In genomic region chr13:70490320-70490935, GRCh38 we compare ENCODE assay signal across 20 cellular contexts.
"Had no signal": no experiment of that assay in that cellular context is flagged by ENCODE, and none has a peak within 500 bp of the region (broad histone marks: within the 10 kb centered on the region; RNA-seq: fewer than 3 reads in every experiment).

No MANE protein-coding gene starts in this region.

- DNase-seq: Kasumi-1, MM.1S, NCI-H1092 treated with DMSO at 0.1 percent for 48 hours, NCI-H1436, NCI-H1694, NCI-H187 treated with DMSO at 0.1 percent for 48 hours, NCI-H2029 treated with DMSO at 0.1 percent for 48 hours, NCI-H2107, NCI-H2227 treated with DMSO at 0.1 percent for 48 hours, NCI-H524, NCI-H526 treated with DMSO at 0.1 percent for 48 hours, NCI-H748 treated with DMSO at 0.1 percent for 48 hours, PC-3, SHP77, SK-N-SH, SW 1271, T-cell had no signal

- H3K9me3 ChIP-seq: SK-N-SH had no signal

- ATAC-seq: Panc1, PC-3, T-cell had no signal

- H3K27ac ChIP-seq: KMS-11, RWPE1 had no signal
